In genomic region chr1:201982082-201982922, GRCh38 we compare ENCODE assay signal across 8 cellular contexts. TPM values are rescaled to one million over a fixed set of nuclear protein-coding genes. Genes with fewer than 3 reads are reported as not detected.
DNase-seq lines count a peak whose midpoint lies in the region; ATAC-seq and TF ChIP-seq lines count a peak whose summit lies in the region.

Gene RNPEP, plus strand, starts transcription at chr1:201982648. Its CDS starts 19 bp downstream, at chr1:201982667.

- H3K9ac ChIP-seq in BLaER1 (peak within 1 kb of the TSS; percentile 93), NT2/D1 (ENCODE audit: insufficient read length, low read depth) (peak within 1 kb of the TSS; percentile 99), mucosa of stomach (ENCODE audit: low read length) (peak within 1 kb of the TSS; percentile 79)

- no peaks in the 10 kb centered on the region for H3K9me3 ChIP-seq in BLaER1
- H3K9me3 ChIP-seq in NT2/D1 (ENCODE audit: insufficient read depth, low read length): no peaks in the 10 kb centered on the region
- no peaks in the 10 kb centered on the region for H3K9me3 ChIP-seq in mucosa of stomach (ENCODE audit: control insufficient read depth, low read length)

- no peak for TF ChIP-seq CTCF in epithelial cell of proximal tubule (conservative IDR thresholded peaks at IDR 0.05; ENCODE audit: low read depth, low read length)

- H3K27me3 ChIP-seq in BLaER1 (no peaks in the 10 kb centered on the region), NT2/D1 (ENCODE audit: insufficient read depth, insufficient read length) (peaks cover 13% of the 10 kb centered on the region), mucosa of stomach (ENCODE audit: control insufficient read depth, insufficient read depth, low read length) (no peaks in the 10 kb centered on the region)

- peak within 1 kb of the TSS; percentile 92 for H3K4me3 ChIP-seq in BLaER1
- H3K4me3 ChIP-seq in NT2/D1 (ENCODE audit: insufficient read length, low read depth): peak within 1 kb of the TSS; percentile 95
- peak within 1 kb of the TSS; percentile 75 for H3K4me3 ChIP-seq in epithelial cell of proximal tubule (ENCODE audit: low read depth, low read length)
- H3K4me3 ChIP-seq in mucosa of stomach (ENCODE audit: low read length): peak within 1 kb of the TSS; percentile 80

- peaks cover 45% of the 10 kb centered on the region for H3K4me1 ChIP-seq in BLaER1
- peaks cover 3% of the 10 kb centered on the region for H3K4me1 ChIP-seq in NT2/D1 (ENCODE audit: insufficient read depth, insufficient read length)
- H3K4me1 ChIP-seq in mucosa of stomach (ENCODE audit: control insufficient read depth, insufficient read depth, low read length): peaks cover 14% of the 10 kb centered on the region

- peak; percentile 33 for DNase-seq in NT2/D1 (ENCODE audit: low read depth, low spot score)
- DNase-seq in activated T-cell treated with anti-CD3 and anti-CD28 coated beads for 48 hours (ENCODE audit: low read depth): peak; percentile 75
- DNase-seq in epithelial cell of proximal tubule (ENCODE audit: low read depth): no peak
- DNase-seq in stimulated activated CD8-positive, alpha-beta memory T cell treated with anti-CD3 and anti-CD28 coated beads, Interleukin-7, amount 100 ng/mL, for 1 hour (ENCODE audit: low read depth in 2 of 2): peak; percentile 44 to 57

- peaks cover 40% of the 10 kb centered on the region for H4K20me1 ChIP-seq in BLaER1

- peak within 1 kb of the TSS; percentile 93 for H3K27ac ChIP-seq in BLaER1

- peaks cover 10% of the 10 kb centered on the region; the same call in 1 of the 2 replicates for H3K36me3 ChIP-seq in BLaER1
- H3K36me3 ChIP-seq in NT2/D1 (ENCODE audit: insufficient read depth, insufficient read length, low read length): peaks cover 14% of the 10 kb centered on the region
- H3K36me3 ChIP-seq in mucosa of stomach (ENCODE audit: control insufficient read depth, insufficient read depth, low read length): no peaks in the 10 kb centered on the region

- ATAC-seq in GM18907 (IDR thresholded peaks at IDR 0.05; ENCODE audit: unreplicated experiment) (peak; percentile 77), HG03139 (IDR thresholded peaks at IDR 0.05; ENCODE audit: unreplicated experiment) (peak; percentile 81)

- H3K4me2 ChIP-seq in BLaER1: peak within 1 kb of the TSS; percentile 94

RNA-seq across cellular contexts. Expression of gene RNPEP, which starts in this region (rescaled TPM):
- 81.8 and 124 TPM in 2 replicates for total RNA-seq in epithelial cell of proximal tubule
